In genomic region chr11:313304-313786, GRCh38 we compare ENCODE assay signal across 8 cellular contexts. TPM values are rescaled to one million over a fixed set of nuclear protein-coding genes. Genes with fewer than 3 reads are reported as not detected.
DNase-seq lines count a peak whose midpoint lies in the region; ATAC-seq and TF ChIP-seq lines count a peak whose summit lies in the region.

No MANE protein-coding gene starts in this region.

- 0 out of 2 replicates have a peak, but pooled peaks cover 5% of the 10 kb centered on the region for H3K36me3 ChIP-seq in iPS-20b (ENCODE audit: insufficient read depth, low read depth, low read length)
- no peaks in the 10 kb centered on the region for H3K36me3 ChIP-seq in suprapubic skin

- H3K4me3 ChIP-seq in iPS-20b (ENCODE audit: low read length) (peak overlapping the region; percentile 91), suprapubic skin (peak overlapping the region; percentile 53)

- WGBS in suprapubic skin, result 56% methylated on average over 6 of the region's 8 CpGs

- H3K27ac Mint-ChIP-seq in T-helper 1 cell treated with Interleukin-12 subunit alpha and Interleukin-12 subunit beta and Interleukin-4 antibody, amounts not matched to agents 30 μg/mL and 1 μg/mL, for 36 hours, result peak overlapping the region; percentile 97
- peak overlapping the region; percentile 96 for H3K27ac Mint-ChIP-seq in activated T-helper 1 cell treated with anti-CD3 and anti-CD28 coated beads, Interleukin-12 subunit alpha, Interleukin-12 subunit beta, Interleukin-2, Interleukin-4 antibody, amounts not matched to agents 30 ng/mL and 10 ng/mL and 1 ng/mL, durations not matched to agents 14 hours and 24 hours and 36 hours

- TF ChIP-seq EP300 in suprapubic skin (IDR thresholded peaks at IDR 0.05), result no peak

- H3K27me3 ChIP-seq in iPS-20b (ENCODE audit: insufficient read depth, low read length) (peaks cover 39% of the 10 kb centered on the region), suprapubic skin (no peaks in the 10 kb centered on the region)

- H3K27me3 Mint-ChIP-seq in T-helper 1 cell treated with Interleukin-12 subunit alpha and Interleukin-12 subunit beta and Interleukin-4 antibody, amounts not matched to agents 30 μg/mL and 1 μg/mL, for 36 hours (ENCODE audit: low read depth), result no peaks in the 10 kb centered on the region
- H3K27me3 Mint-ChIP-seq in activated T-helper 1 cell treated with anti-CD3 and anti-CD28 coated beads, Interleukin-12 subunit alpha, Interleukin-12 subunit beta, Interleukin-2, Interleukin-4 antibody, amounts not matched to agents 30 ng/mL and 10 ng/mL and 1 ng/mL, durations not matched to agents 14 hours and 24 hours and 36 hours (ENCODE audit: insufficient read depth), result no peaks in the 10 kb centered on the region

- no peak for TF ChIP-seq POLR2A in suprapubic skin (IDR thresholded peaks at IDR 0.05)

- H3K9me3 ChIP-seq in iPS-20b (ENCODE audit: insufficient read depth, low read depth, low read length) (no peaks in the 10 kb centered on the region), suprapubic skin (no peaks in the 10 kb centered on the region)

- intact Hi-C loops in activated T-helper 1 cell treated with anti-CD3 and anti-CD28 coated beads, Interleukin-12 subunit alpha, Interleukin-12 subunit beta, Interleukin-2, Interleukin-4 antibody, amounts not matched to agents 30 ng/mL and 10 ng/mL and 1 ng/mL, durations not matched to agents 14 hours and 24 hours and 36 hours (cut with micrococcal nuclease), result loop anchor here (2.0 to 5.0 kb wide), 3 partner anchors 41 to 104 kb away; partner anchors contain the start of genes PSMD13 and SIRT3

- peak overlapping the region; percentile 9 for H3K27ac ChIP-seq in iPS-20b (ENCODE audit: low read length)
- H3K27ac ChIP-seq in suprapubic skin, result peak overlapping the region; percentile 82

- H3K4me3 Mint-ChIP-seq in T-helper 1 cell treated with Interleukin-12 subunit alpha and Interleukin-12 subunit beta and Interleukin-4 antibody, amounts not matched to agents 30 μg/mL and 1 μg/mL, for 36 hours, result peak overlapping the region; percentile 98
- H3K4me3 Mint-ChIP-seq in activated T-helper 1 cell treated with anti-CD3 and anti-CD28 coated beads, Interleukin-12 subunit alpha, Interleukin-12 subunit beta, Interleukin-2, Interleukin-4 antibody, amounts not matched to agents 30 ng/mL and 10 ng/mL and 1 ng/mL, durations not matched to agents 14 hours and 24 hours and 36 hours, result peak overlapping the region; percentile 93

- peak overlapping the region; percentile 83; the same call in 1 of the 2 replicates for H3K9ac ChIP-seq in iPS-20b (ENCODE audit: low read depth, low read length)

- no peak for DNase-seq in T-helper 1 cell
- no peak for DNase-seq in activated T-helper 1 cell treated with anti-CD3 and anti-CD28 coated beads, Interleukin-12 subunit alpha, Interleukin-12 subunit beta, Interleukin-2, Interleukin-4 antibody, amounts not matched to agents 30 ng/mL and 10 ng/mL and 1 ng/mL, durations not matched to agents 14 hours and 24 hours and 36 hours (ENCODE audit: low spot score)
- DNase-seq in suprapubic skin (ENCODE audit: low spot score in 2 of 2), result peak in 1 of 2 donors; percentile 62
- no peak for DNase-seq in COR-L47 (lab: John Stamatoyannopoulos, UW)

- no peak for ATAC-seq in HG02973 (IDR thresholded peaks at IDR 0.05; ENCODE audit: unreplicated experiment)
- no peak for ATAC-seq in GM19452 (IDR thresholded peaks at IDR 0.05; ENCODE audit: unreplicated experiment)

- peaks cover 46% of the 10 kb centered on the region for H3K36me3 Mint-ChIP-seq in T-helper 1 cell treated with Interleukin-12 subunit alpha and Interleukin-12 subunit beta and Interleukin-4 antibody, amounts not matched to agents 30 μg/mL and 1 μg/mL, for 36 hours (ENCODE audit: low read depth)
- peaks cover 27% of the 10 kb centered on the region for H3K36me3 Mint-ChIP-seq in activated T-helper 1 cell treated with anti-CD3 and anti-CD28 coated beads, Interleukin-12 subunit alpha, Interleukin-12 subunit beta, Interleukin-2, Interleukin-4 antibody, amounts not matched to agents 30 ng/mL and 10 ng/mL and 1 ng/mL, durations not matched to agents 14 hours and 24 hours and 36 hours (ENCODE audit: low read depth)

- H3K4me1 Mint-ChIP-seq in T-helper 1 cell treated with Interleukin-12 subunit alpha and Interleukin-12 subunit beta and Interleukin-4 antibody, amounts not matched to agents 30 μg/mL and 1 μg/mL, for 36 hours (ENCODE audit: low read depth), result peaks cover 35% of the 10 kb centered on the region
- peaks cover 45% of the 10 kb centered on the region for H3K4me1 Mint-ChIP-seq in activated T-helper 1 cell treated with anti-CD3 and anti-CD28 coated beads, Interleukin-12 subunit alpha, Interleukin-12 subunit beta, Interleukin-2, Interleukin-4 antibody, amounts not matched to agents 30 ng/mL and 10 ng/mL and 1 ng/mL, durations not matched to agents 14 hours and 24 hours and 36 hours (ENCODE audit: low read depth)

- no peaks in the 10 kb centered on the region for H3K9me3 Mint-ChIP-seq in T-helper 1 cell treated with Interleukin-12 subunit alpha and Interleukin-12 subunit beta and Interleukin-4 antibody, amounts not matched to agents 30 μg/mL and 1 μg/mL, for 36 hours
- H3K9me3 Mint-ChIP-seq in activated T-helper 1 cell treated with anti-CD3 and anti-CD28 coated beads, Interleukin-12 subunit alpha, Interleukin-12 subunit beta, Interleukin-2, Interleukin-4 antibody, amounts not matched to agents 30 ng/mL and 10 ng/mL and 1 ng/mL, durations not matched to agents 14 hours and 24 hours and 36 hours, result no peaks in the 10 kb centered on the region

- no peak for TF ChIP-seq CTCF in suprapubic skin (IDR thresholded peaks at IDR 0.05)

- H3K4me1 ChIP-seq in iPS-20b (ENCODE audit: insufficient read depth, low read length) (peaks cover 42% of the 10 kb centered on the region), suprapubic skin (peaks cover 56% of the 10 kb centered on the region)

RNA-seq across cellular contexts. Expression of gene IFITM1, which starts 0.5 kb away (rescaled TPM):
- total RNA-seq in activated T-helper 1 cell treated with anti-CD3 and anti-CD28 coated beads, Interleukin-12 subunit alpha, Interleukin-12 subunit beta, Interleukin-2, Interleukin-4 antibody, amounts not matched to agents 30 ng/mL and 10 ng/mL and 1 ng/mL, durations not matched to agents 14 hours and 24 hours and 36 hours, result 208 and 214 TPM in 2 replicates
- total RNA-seq in suprapubic skin, result 100 to 1,000 TPM in 1 of 4 donors, 10 to 100 TPM in 3; 50.7 to 128 (median 67.6) TPM

RNA-seq across cellular contexts. Expression of gene IFITM2, which starts 5.7 kb away (rescaled TPM):
- total RNA-seq in activated T-helper 1 cell treated with anti-CD3 and anti-CD28 coated beads, Interleukin-12 subunit alpha, Interleukin-12 subunit beta, Interleukin-2, Interleukin-4 antibody, amounts not matched to agents 30 ng/mL and 10 ng/mL and 1 ng/mL, durations not matched to agents 14 hours and 24 hours and 36 hours, result 494 and 521 TPM in 2 replicates
- 10 to 100 TPM; 25.6 to 84.1 (median 45.1) TPM for total RNA-seq in suprapubic skin

RNA-seq across cellular contexts. Expression of gene IFITM3, which starts 7.3 kb away (rescaled TPM):
- total RNA-seq in activated T-helper 1 cell treated with anti-CD3 and anti-CD28 coated beads, Interleukin-12 subunit alpha, Interleukin-12 subunit beta, Interleukin-2, Interleukin-4 antibody, amounts not matched to agents 30 ng/mL and 10 ng/mL and 1 ng/mL, durations not matched to agents 14 hours and 24 hours and 36 hours, result 3.6 and 4.6 TPM in 2 replicates
- 100 to 1,000 TPM in 2 of 4 donors, 10 to 100 TPM in 2; 69.6 to 160 (median 110) TPM for total RNA-seq in suprapubic skin

RNA-seq across cellular contexts. Expression of gene IFITM5, which starts 14.0 kb away (rescaled TPM):
- not detected in 2 replicates for total RNA-seq in activated T-helper 1 cell treated with anti-CD3 and anti-CD28 coated beads, Interleukin-12 subunit alpha, Interleukin-12 subunit beta, Interleukin-2, Interleukin-4 antibody, amounts not matched to agents 30 ng/mL and 10 ng/mL and 1 ng/mL, durations not matched to agents 14 hours and 24 hours and 36 hours
- not detected for total RNA-seq in suprapubic skin

RNA-seq across cellular contexts. Expression of gene PGGHG, which starts 24.4 kb away (rescaled TPM):
- total RNA-seq in activated T-helper 1 cell treated with anti-CD3 and anti-CD28 coated beads, Interleukin-12 subunit alpha, Interleukin-12 subunit beta, Interleukin-2, Interleukin-4 antibody, amounts not matched to agents 30 ng/mL and 10 ng/mL and 1 ng/mL, durations not matched to agents 14 hours and 24 hours and 36 hours, result 164 and 167 TPM in 2 replicates
- total RNA-seq in suprapubic skin, result 10 to 100 TPM in 2 of 4 donors, 1 to 10 TPM in 2; 3.5 to 22.0 (median 8.1) TPM

Comparison
In these comparisons a context has a peak if more than half of its experiments do, and no peak if none do; other contexts are left out.
1. RNA of gene IFITM3, which starts 7.3 kb away (total RNA-seq): 69.6 to 160 TPM in suprapubic skin; 3.6 to 4.6 TPM in activated T-helper 1 cell treated with anti-CD3 and anti-CD28 coated beads, Interleukin-12 subunit alpha, Interleukin-12 subunit beta, Interleukin-2, Interleukin-4 antibody, amounts not matched to agents 30 ng/mL and 10 ng/mL and 1 ng/mL, durations not matched to agents 14 hours and 24 hours and 36 hours; every median in the first group is over 10 times any median in the second.